ENCODE assay signal across 31 cellular contexts in the genomic region with DNA sequence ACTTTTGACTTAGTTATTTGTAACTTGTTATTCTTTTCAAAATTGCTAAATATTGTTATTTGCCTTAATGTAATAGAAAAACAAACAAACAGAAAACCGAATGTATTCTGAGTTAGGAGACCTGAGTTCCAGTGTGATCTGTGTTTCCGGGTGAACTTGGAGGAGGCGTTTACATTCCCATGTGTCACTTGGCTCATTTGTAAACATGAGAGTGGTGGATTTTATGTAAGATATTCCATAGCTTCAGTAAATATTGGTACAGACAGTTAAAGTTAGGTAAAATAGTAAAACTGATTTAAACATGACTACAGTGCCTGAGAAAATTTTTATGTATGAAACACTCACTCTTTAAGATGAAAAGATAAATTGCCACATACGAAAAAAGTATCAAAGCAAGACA.
"Had no signal": no experiment of that assay in that cellular context is flagged by ENCODE, and none has a peak within 500 bp of the region (broad histone marks: within the 10 kb centered on the region; RNA-seq: fewer than 3 reads in every experiment).

No MANE protein-coding gene starts in this region.

- ATAC-seq: activated CD4-positive, alpha-beta T cell treated with anti-CD3 and anti-CD28 coated beads for 36 hours; activated CD8-positive, alpha-beta memory T cell treated with anti-CD3 and anti-CD28 coated beads, Interleukin-2, amount 10 ng/mL, durations not matched to agents 7 days and 5 days; activated CD8-positive, alpha-beta T cell treated with anti-CD3 and anti-CD28 coated beads, Interleukin-2, amount 10 ng/mL, durations not matched to agents 7 days and 5 days; activated naive CD8-positive, alpha-beta T cell treated with anti-CD3 and anti-CD28 coated beads, Interleukin-2, amount 50 U/mL, for 24 hours; body of pancreas; effector memory CD8-positive, alpha-beta T cell; foreskin keratinocyte; gastrocnemius medialis; heart left ventricle had no signal

- H3K36me3 ChIP-seq: adrenal gland, cardiac muscle cell, colonic mucosa, esophagus muscularis mucosa, gastrocnemius medialis, heart left ventricle had no signal

- H3K4me3 ChIP-seq: adrenal gland, body of pancreas, cardiac muscle cell, colonic mucosa, dorsolateral prefrontal cortex, esophagus muscularis mucosa, gastrocnemius medialis, heart left ventricle had no signal

- H3K4me1 ChIP-seq: adrenal gland, body of pancreas, colonic mucosa, esophagus muscularis mucosa, foreskin keratinocyte, gastrocnemius medialis, heart left ventricle had no signal

- H3K27ac ChIP-seq: adrenal gland, body of pancreas, cardiac muscle cell, colonic mucosa, dorsolateral prefrontal cortex, esophagus muscularis mucosa, foreskin keratinocyte, gastrocnemius medialis, heart left ventricle had no signal

- H3K27me3 ChIP-seq: adrenal gland, body of pancreas, cardiac muscle cell, colonic mucosa, dorsolateral prefrontal cortex, esophagus muscularis mucosa, foreskin keratinocyte, gastrocnemius medialis, heart left ventricle had no signal

- H3K9me3 ChIP-seq: adrenal gland, body of pancreas, colonic mucosa, esophagus muscularis mucosa, gastrocnemius medialis had no signal

- DNase-seq: activated CD4-positive, alpha-beta memory T cell treated with anti-CD3 and anti-CD28 coated beads for 36 hours; activated CD4-positive, alpha-beta T cell treated with anti-CD3 and anti-CD28 coated beads for 36 hours; activated CD4-positive, alpha-beta T cell treated with anti-CD3 and anti-CD28 coated beads, Interleukin-2, amount 10 ng/mL, durations not matched to agents 24 days and 14 days; activated CD4-positive, CD25-positive, alpha-beta regulatory T cell; activated CD4-positive, CD25-positive, alpha-beta regulatory T cell treated with anti-CD3 and anti-CD28 coated beads, Interleukin-2, amount 50 U/mL, for 72 hours; activated CD8-positive, alpha-beta memory T cell treated with anti-CD3 and anti-CD28 coated beads, Interleukin-2, amount 10 ng/mL, durations not matched to agents 7 days and 5 days; activated CD8-positive, alpha-beta memory T cell treated with anti-CD3 and anti-CD28 coated beads, Interleukin-2, amount 50 U/mL, for 4 hours; activated CD8-positive, alpha-beta T cell treated with anti-CD3 and anti-CD28 coated beads, Interleukin-2, amount 10 ng/mL, durations not matched to agents 7 days and 5 days; activated effector memory CD4-positive, alpha-beta T cell treated with anti-CD3 and anti-CD28 coated beads, Interleukin-2, amount 50 U/mL, for 16 hours; activated naive CD4-positive, alpha-beta T cell treated with anti-CD3 and anti-CD28 coated beads for 36 hours; activated naive CD8-positive, alpha-beta T cell treated with anti-CD3 and anti-CD28 coated beads for 36 hours; activated naive CD8-positive, alpha-beta T cell treated with anti-CD3 and anti-CD28 coated beads, Interleukin-2, amount 50 U/mL, for 24 hours; activated T-cell treated with anti-CD3 and anti-CD28 coated beads, Interleukin-2, amount 50 U/mL, for 1 hour; activated T-cell treated with anti-CD3 and anti-CD28 coated beads, Interleukin-2, amount 50 U/mL, for 48 hours; adrenal gland; amygdala; aorta; body of pancreas; central memory CD4-positive, alpha-beta T cell; cerebellar nuclear complex; colonic mucosa; dorsolateral prefrontal cortex; effector memory CD8-positive, alpha-beta T cell; erythroblast; foreskin keratinocyte; gastrocnemius medialis; glutamatergic neuron; heart left ventricle; T-helper 2 cell had no signal
